In the genomic region with DNA sequence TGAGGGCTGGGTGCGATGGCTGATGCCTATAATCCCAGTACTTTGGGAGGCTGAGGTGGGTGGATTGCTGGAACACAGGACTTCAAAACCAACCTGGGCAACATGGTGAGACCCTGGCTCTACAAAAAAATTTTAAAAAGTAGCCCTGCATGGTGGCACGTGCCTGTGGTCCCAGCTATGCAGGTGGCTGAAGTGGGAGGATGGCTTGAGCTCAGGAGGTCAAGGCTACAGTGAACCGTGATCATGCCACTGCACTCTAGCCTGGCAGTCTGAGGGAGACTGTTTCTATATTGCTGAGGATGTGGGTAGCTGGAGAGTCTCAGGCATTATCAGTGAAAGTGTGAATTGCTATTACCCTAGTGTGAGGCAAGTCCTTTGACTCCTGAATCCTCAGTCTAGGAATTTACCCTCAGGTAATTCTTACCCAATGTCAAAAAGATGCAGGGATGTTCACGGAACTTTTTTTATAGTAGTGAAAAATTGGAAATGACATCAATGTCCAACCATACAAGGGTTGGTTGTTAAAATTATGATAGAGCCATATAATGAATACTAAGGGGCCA, we compare ENCODE assay signal across 17 cellular contexts.
"Had no signal": no experiment of that assay in that cellular context is flagged by ENCODE, and none has a peak within 500 bp of the region (broad histone marks: within the 10 kb centered on the region; RNA-seq: fewer than 3 reads in every experiment).

No MANE protein-coding gene starts in this region.

- H3K4me3 ChIP-seq: esophagus muscularis mucosa, lower lobe of right lung, smooth muscle cell had no signal

- ATAC-seq: lower lobe of right lung; natural killer cell treated with Interleukin-12 subunit alpha and Interleukin-12 subunit beta and Interleukin-15 and Interleukin-18, amount 100 ng/mL, for 72 hours; right cardiac atrium; stimulated activated effector memory CD8-positive, alpha-beta T cell treated with anti-CD3 and anti-CD28 coated beads, Interleukin-12 subunit alpha, Interleukin-12 subunit beta, amount 100 ng/mL, for 72 hours had no signal

- H3K36me3 Mint-ChIP-seq: brain; natural killer cell treated with Interleukin-12 subunit alpha and Interleukin-12 subunit beta and Interleukin-15 and Interleukin-18, amount 100 ng/mL, for 72 hours; type B pancreatic cell had no signal

- H3K4me2 ChIP-seq: smooth muscle cell had no signal

- H3K27ac Mint-ChIP-seq: activated CD4-positive, alpha-beta memory T cell treated with anti-CD3 and anti-CD28 coated beads, Interleukin-2, amount 10 ng/mL, durations not matched to agents 7 days and 5 days; natural killer cell treated with Interleukin-12 subunit alpha and Interleukin-12 subunit beta and Interleukin-15 and Interleukin-18, amount 100 ng/mL, for 72 hours; stimulated activated effector memory CD8-positive, alpha-beta T cell treated with anti-CD3 and anti-CD28 coated beads, Interleukin-12 subunit alpha, Interleukin-12 subunit beta, amount 100 ng/mL, for 72 hours; type B pancreatic cell had no signal

- H3K4me3 Mint-ChIP-seq: activated CD4-positive, alpha-beta memory T cell treated with anti-CD3 and anti-CD28 coated beads, Interleukin-2, amount 10 ng/mL, durations not matched to agents 7 days and 5 days; brain; natural killer cell treated with Interleukin-12 subunit alpha and Interleukin-12 subunit beta and Interleukin-15 and Interleukin-18, amount 100 ng/mL, for 72 hours; stimulated activated effector memory CD8-positive, alpha-beta T cell treated with anti-CD3 and anti-CD28 coated beads, Interleukin-12 subunit alpha, Interleukin-12 subunit beta, amount 100 ng/mL, for 72 hours; type B pancreatic cell had no signal

- FAIRE-seq: endometrium had no signal

- DNase-seq: activated CD4-positive, alpha-beta memory T cell treated with anti-CD3 and anti-CD28 coated beads, Interleukin-2, amount 10 ng/mL, durations not matched to agents 7 days and 5 days; activated CD4-positive, alpha-beta T cell treated with anti-CD3 and anti-CD28 coated beads for 1 hour; activated CD8-positive, alpha-beta memory T cell treated with anti-CD3 and anti-CD28 coated beads, Interleukin-2, amount 50 U/mL, for 4 hours; activated naive CD4-positive, alpha-beta T cell; amniotic stem cell; hypothalamus; lower lobe of right lung; occipital lobe; right cardiac atrium; SW 1271 had no signal

- H3K9me3 ChIP-seq: esophagus muscularis mucosa, lower lobe of right lung had no signal

- H3K36me3 ChIP-seq: esophagus muscularis mucosa, lower lobe of right lung had no signal

- H3K27ac ChIP-seq: esophagus muscularis mucosa, lower lobe of right lung had no signal

- H3K27me3 ChIP-seq: esophagus muscularis mucosa had no signal

- H3K27me3 Mint-ChIP-seq: type B pancreatic cell had no signal

- H3K9me3 Mint-ChIP-seq: activated CD4-positive, alpha-beta memory T cell treated with anti-CD3 and anti-CD28 coated beads, Interleukin-2, amount 10 ng/mL, durations not matched to agents 7 days and 5 days; natural killer cell treated with Interleukin-12 subunit alpha and Interleukin-12 subunit beta and Interleukin-15 and Interleukin-18, amount 100 ng/mL, for 72 hours; type B pancreatic cell had no signal
